Comparison of ENCODE assay signal across 16 cellular contexts in the genomic region with DNA sequence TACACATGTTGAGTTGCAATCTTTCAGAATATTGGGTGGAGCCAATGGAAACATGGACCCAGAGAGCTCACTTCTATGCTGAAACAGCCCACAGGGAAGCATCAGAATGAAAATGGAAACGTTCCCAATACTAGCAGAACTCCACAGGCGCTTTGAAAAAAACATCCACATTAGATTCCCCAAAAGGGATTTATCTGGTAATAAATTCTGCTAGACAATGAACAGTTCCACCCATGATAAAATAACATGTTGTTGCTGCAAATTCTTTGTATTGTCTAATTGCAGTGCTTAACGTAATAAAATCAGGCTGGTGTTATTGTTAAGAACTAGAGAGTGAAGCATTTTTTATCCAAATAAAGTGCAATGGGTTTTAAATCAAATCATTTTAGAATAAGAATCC.
"Had no signal": no experiment of that assay in that cellular context is flagged by ENCODE, and none has a peak within 500 bp of the region (broad histone marks: within the 10 kb centered on the region; RNA-seq: fewer than 3 reads in every experiment).

No MANE protein-coding gene starts in this region.

- H3K27ac ChIP-seq: body of pancreas, lower lobe of right lung, prostate gland had no signal

- H3K9me3 Mint-ChIP-seq: activated naive CD4-positive, alpha-beta T cell treated with anti-CD3 and anti-CD28 coated beads, Interleukin-2, amount 50 U/mL, for 72 hours; naive thymus-derived CD8-positive, alpha-beta T cell had no signal

- H3K4me1 ChIP-seq: prostate gland had no signal

- DNase-seq: activated effector memory CD4-positive, alpha-beta T cell treated with anti-CD3 and anti-CD28 coated beads, Interleukin-2, amount 50 U/mL, for 16 hours; activated T-cell treated with anti-CD3 and anti-CD28 coated beads, Interleukin-2, amount 50 U/mL, for 1 hour; amniotic stem cell; body of pancreas; cerebellar nuclear complex; dermis blood vessel endothelial cell; kidney glomerular epithelial cell; lower lobe of right lung; naive thymus-derived CD8-positive, alpha-beta T cell; occipital lobe; stimulated activated CD4-positive, alpha-beta T cell treated with anti-CD3 and anti-CD28 coated beads, Interleukin-12 subunit alpha, Interleukin-12 subunit beta, amount 100 ng/mL, for 4 hours; stimulated activated naive CD8-positive, alpha-beta T cell treated with anti-CD3 and anti-CD28 coated beads, Interleukin-15, Interleukin-2, amounts not matched to agents 100 U/mL and 50 U/mL, for 24 hours; T-helper 17 cell; thyroid gland had no signal

- H3K27me3 Mint-ChIP-seq: naive thymus-derived CD8-positive, alpha-beta T cell; T-helper 17 cell had no signal

- H3K4me3 Mint-ChIP-seq: naive thymus-derived CD8-positive, alpha-beta T cell; T-helper 17 cell had no signal

- H3K27me3 ChIP-seq: body of pancreas, thyroid gland had no signal

- H3K27ac Mint-ChIP-seq: naive thymus-derived CD8-positive, alpha-beta T cell had no signal

- H3K9me3 ChIP-seq: body of pancreas, lower lobe of right lung, prostate gland, thyroid gland had no signal

- H3K36me3 ChIP-seq: lower lobe of right lung, prostate gland, thyroid gland had no signal

- H3K36me3 Mint-ChIP-seq: activated naive CD4-positive, alpha-beta T cell treated with anti-CD3 and anti-CD28 coated beads, Interleukin-2, amount 50 U/mL, for 72 hours had no signal

- H3K4me3 ChIP-seq: body of pancreas, lower lobe of right lung, prostate gland, thyroid gland had no signal

- ATAC-seq: activated naive CD4-positive, alpha-beta T cell treated with anti-CD3 and anti-CD28 coated beads, Interleukin-2, amount 50 U/mL, for 72 hours; body of pancreas; lower lobe of right lung; naive thymus-derived CD8-positive, alpha-beta T cell; stimulated activated naive CD8-positive, alpha-beta T cell treated with anti-CD3 and anti-CD28 coated beads, Interleukin-15, Interleukin-2, amounts not matched to agents 100 U/mL and 50 U/mL, for 24 hours; T-helper 17 cell had no signal
